8 cellular contexts compared by ENCODE assay signal in genomic region chr7:23106491-23106800, GRCh38. TPM values are rescaled to one million over a fixed set of nuclear protein-coding genes. Genes with fewer than 3 reads are reported as not detected.
DNase-seq lines count a peak whose midpoint lies in the region; ATAC-seq and FAIRE-seq lines count a peak whose summit lies in the region.

No MANE protein-coding gene starts in this region.

- DNase-seq in AG08395 (ENCODE audit: low spot score) (peak; percentile 8), OCI-M1 (lab: John Stamatoyannopoulos, UW) (no peak), urothelium cell line (ENCODE audit: low spot score) (no peak)
- DNase-seq in natural killer cell treated with Interleukin-12 subunit alpha and Interleukin-12 subunit beta and Interleukin-15 and Interleukin-18, amount 100 ng/mL, for 72 hours (ENCODE audit: low spot score): no peak

- WGBS in esophagus, 2 donors: 1% methylated on average over 11 of the region's 11 CpGs

- FAIRE-seq in urothelium cell line (lab: Jason Lieb, UNC): no peak

- H3K9me3 Mint-ChIP-seq in T-helper 1 cell treated with Interleukin-12 subunit alpha and Interleukin-12 subunit beta and Interleukin-4 antibody, amounts not matched to agents 30 μg/mL and 1 μg/mL, for 36 hours: no peaks in the 10 kb centered on the region
- H3K9me3 Mint-ChIP-seq in natural killer cell treated with Interleukin-12 subunit alpha and Interleukin-12 subunit beta and Interleukin-15 and Interleukin-18, amount 100 ng/mL, for 72 hours: no peaks in the 10 kb centered on the region

- H3K36me3 Mint-ChIP-seq in T-helper 1 cell treated with Interleukin-12 subunit alpha and Interleukin-12 subunit beta and Interleukin-4 antibody, amounts not matched to agents 30 μg/mL and 1 μg/mL, for 36 hours (ENCODE audit: low read depth): no peaks in the 10 kb centered on the region
- H3K36me3 Mint-ChIP-seq in natural killer cell treated with Interleukin-12 subunit alpha and Interleukin-12 subunit beta and Interleukin-15 and Interleukin-18, amount 100 ng/mL, for 72 hours: no peaks in the 10 kb centered on the region

- H3K36me3 ChIP-seq in esophagus (ENCODE audit: control insufficient read depth in 2 of 2, insufficient read depth in 2 of 2, low read length in 1 of 2): no peaks in the 10 kb centered on the region

- H3K27me3 Mint-ChIP-seq in T-helper 1 cell treated with Interleukin-12 subunit alpha and Interleukin-12 subunit beta and Interleukin-4 antibody, amounts not matched to agents 30 μg/mL and 1 μg/mL, for 36 hours (ENCODE audit: low read depth): no peaks in the 10 kb centered on the region
- H3K27me3 Mint-ChIP-seq in natural killer cell treated with Interleukin-12 subunit alpha and Interleukin-12 subunit beta and Interleukin-15 and Interleukin-18, amount 100 ng/mL, for 72 hours: no peaks in the 10 kb centered on the region

- H3K4me3 Mint-ChIP-seq in T-helper 1 cell treated with Interleukin-12 subunit alpha and Interleukin-12 subunit beta and Interleukin-4 antibody, amounts not matched to agents 30 μg/mL and 1 μg/mL, for 36 hours: peak overlapping the region; percentile 96
- peak overlapping the region; percentile 99 for H3K4me3 Mint-ChIP-seq in natural killer cell treated with Interleukin-12 subunit alpha and Interleukin-12 subunit beta and Interleukin-15 and Interleukin-18, amount 100 ng/mL, for 72 hours

- H3K27ac ChIP-seq in esophagus (ENCODE audit: low read depth in 2 of 2, low read length in 1 of 2): peak overlapping the region; percentile 93 to 96

- no peaks in the 10 kb centered on the region for H3K9me3 ChIP-seq in esophagus (ENCODE audit: control insufficient read depth in 2 of 2, insufficient read depth in 1 of 2, low read depth in 1 of 2, low read length in 1 of 2)

- H3K27ac Mint-ChIP-seq in T-helper 1 cell treated with Interleukin-12 subunit alpha and Interleukin-12 subunit beta and Interleukin-4 antibody, amounts not matched to agents 30 μg/mL and 1 μg/mL, for 36 hours: peak overlapping the region; percentile 77
- H3K27ac Mint-ChIP-seq in natural killer cell treated with Interleukin-12 subunit alpha and Interleukin-12 subunit beta and Interleukin-15 and Interleukin-18, amount 100 ng/mL, for 72 hours: peak overlapping the region; percentile 96 to 97

- peak; percentile 4 for ATAC-seq in GM18867 (IDR thresholded peaks at IDR 0.05; ENCODE audit: unreplicated experiment)
- peak; percentile 9 for ATAC-seq in HG03342 (IDR thresholded peaks at IDR 0.05; ENCODE audit: unreplicated experiment)
- peak in 1 of 2 donors; percentile 1 for ATAC-seq in natural killer cell treated with Interleukin-12 subunit alpha and Interleukin-12 subunit beta and Interleukin-15 and Interleukin-18, amount 100 ng/mL, for 72 hours

- H3K4me1 Mint-ChIP-seq in T-helper 1 cell treated with Interleukin-12 subunit alpha and Interleukin-12 subunit beta and Interleukin-4 antibody, amounts not matched to agents 30 μg/mL and 1 μg/mL, for 36 hours (ENCODE audit: low read depth): peaks cover 29% of the 10 kb centered on the region
- peaks cover 32 to 35% of the 10 kb centered on the region in 2 donors for H3K4me1 Mint-ChIP-seq in natural killer cell treated with Interleukin-12 subunit alpha and Interleukin-12 subunit beta and Interleukin-15 and Interleukin-18, amount 100 ng/mL, for 72 hours (ENCODE audit: low read depth in 2 of 2)

- no peaks in the 10 kb centered on the region for H3K27me3 ChIP-seq in esophagus (ENCODE audit: control insufficient read depth in 1 of 2, insufficient read depth in 2 of 2, low read length in 2 of 2)

- peaks cover 0 to 2% of the 10 kb centered on the region in 2 donors for H3K4me1 ChIP-seq in esophagus (ENCODE audit: control insufficient read depth in 2 of 2, insufficient read depth in 2 of 2, low read length in 1 of 2)

- H3K4me3 ChIP-seq in esophagus (ENCODE audit: low read depth in 1 of 2, low read length in 2 of 2): peak overlapping the region; percentile 80 to 90

RNA-seq across cellular contexts. Expression of gene KLHL7, which starts 0.9 kb away (rescaled TPM):
- 10 to 100 TPM in 1 of 2 donors, 1 to 10 TPM in 1; 6.6 to 13.4 TPM for polyA plus RNA-seq in esophagus
- 10 to 100 TPM; 19.5 to 20.1 TPM for total RNA-seq in natural killer cell treated with Interleukin-12 subunit alpha and Interleukin-12 subunit beta and Interleukin-15 and Interleukin-18, amount 100 ng/mL, for 72 hours
